Comparison of ENCODE assay signal across 1 cellular context in the genomic region with DNA sequence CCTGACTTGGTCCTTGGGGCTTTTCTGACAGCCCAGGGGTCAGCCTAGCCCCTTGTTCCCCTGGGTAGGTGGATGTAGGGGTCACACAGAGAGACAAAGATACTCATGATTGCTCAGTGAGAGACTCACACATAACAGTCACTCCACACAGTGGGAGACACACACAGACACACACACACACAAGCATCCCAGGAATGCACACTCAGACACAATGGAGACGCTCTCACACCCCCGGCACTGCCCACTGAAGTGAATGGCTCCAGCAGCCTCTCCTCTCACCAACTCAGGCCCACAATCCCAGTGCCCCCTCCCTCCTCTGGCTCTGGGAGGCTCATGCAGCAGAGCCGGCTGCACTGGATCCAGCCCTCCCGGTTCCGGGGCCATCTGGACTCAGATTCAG.
A peak's percentile ranks its signal among the peaks of the same experiment; 100 is the strongest.
TF ChIP-seq lines count a peak whose summit lies in the region.

No MANE protein-coding gene starts in this region.

TF ChIP-seq in H1, 55 proteins besides CTCF, POLR2A, EP300 and RAD21:
- peak; percentile 48; the same call in 1 of the 2 replicates for TF ChIP-seq TEAD4 (IDR thresholded peaks at IDR 0.05; ENCODE audit: low read depth, low read length)
TF ChIP-seq in H1: peak in this region for 1; not testable (repeated sequence) for 54.
